In the genomic region with DNA sequence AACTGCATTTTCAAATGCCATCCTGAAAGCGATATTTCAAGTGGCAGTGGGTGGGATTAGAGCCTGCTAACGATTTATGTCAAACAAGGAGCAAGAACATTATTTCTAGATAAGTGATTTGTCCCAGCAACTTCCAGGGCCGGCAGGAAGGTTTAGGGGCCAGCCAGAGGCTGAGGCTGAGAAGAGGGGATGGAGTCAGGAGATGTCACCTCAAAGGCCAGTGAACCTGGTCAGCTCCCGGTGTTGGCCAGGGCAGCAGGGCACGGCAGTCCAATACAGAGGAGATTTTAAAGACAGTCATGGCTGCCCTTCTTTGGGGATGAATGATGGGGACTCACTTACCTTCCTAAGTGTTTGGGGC, we compare ENCODE assay signal across 2 cellular contexts.
TF ChIP-seq lines count a peak whose summit lies in the region.

No MANE protein-coding gene starts in this region.

TF ChIP-seq in endothelial cell of umbilical vein, 7 proteins besides CTCF, POLR2A, EP300 and RAD21 (continued from another document):
- no peak for TF ChIP-seq EZH2 (IDR thresholded peaks at IDR 0.05; ENCODE audit: borderline replicate concordance, low read depth, low read length, severe bottlenecking)
- TF ChIP-seq FOS (IDR thresholded peaks at IDR 0.05; ENCODE audit: borderline replicate concordance, insufficient read depth, low read length) = no peak
- TF ChIP-seq JUN (IDR thresholded peaks at IDR 0.05; ENCODE audit: borderline replicate concordance, insufficient read depth, insufficient read length, low read depth) = no peak
- no peak for TF ChIP-seq MYC (IDR thresholded peaks at IDR 0.05; ENCODE audit: low read depth, low read length)
TF ChIP-seq in endothelial cell of umbilical vein: peak in this region for 0.

TF ChIP-seq in HEK293T, 16 proteins besides CTCF, POLR2A, EP300 and RAD21 (continued from another document):
- TF ChIP-seq PKNOX1 (IDR thresholded peaks at IDR 0.05) (no peak), LEF1 (IDR thresholded peaks at IDR 0.05; ENCODE audit: borderline replicate concordance) (no peak), HDGF (IDR thresholded peaks at IDR 0.05; ENCODE audit: borderline replicate concordance) (no peak), FOXM1 (IDR thresholded peaks at IDR 0.05; ENCODE audit: borderline replicate concordance) (no peak), BHLHE40 (IDR thresholded peaks at IDR 0.05; ENCODE audit: borderline replicate concordance) (no peak), NFRKB (IDR thresholded peaks at IDR 0.05) (no peak), SP1 (IDR thresholded peaks at IDR 0.05) (no peak), L3MBTL2 (conservative IDR thresholded peaks at IDR 0.05) (no peak)
